ENCODE assay signal across 12 cellular contexts in genomic region chr3:101857279-101857678, GRCh38. TPM values are rescaled to one million over a fixed set of nuclear protein-coding genes. Genes with fewer than 3 reads are reported as not detected.
DNase-seq lines count a peak whose midpoint lies in the region; ATAC-seq and TF ChIP-seq lines count a peak whose summit lies in the region.
"Had no signal": no experiment of that assay in that cellular context is flagged by ENCODE, and none has a peak within 500 bp of the region (broad histone marks: within the 10 kb centered on the region; RNA-seq: fewer than 3 reads in every experiment).

No MANE protein-coding gene starts in this region.

- intact Hi-C loops in activated B cell treated with CpG ODN at 0.5 μM for 24 hours (cut with micrococcal nuclease), result no loop called here

- peaks cover 98% of the 10 kb centered on the region for H3K36me3 Mint-ChIP-seq in activated T-cell treated with anti-CD3 and anti-CD28 coated beads, Interleukin-2, amount 50 U/mL, for 24 hours (ENCODE audit: low read depth)
- H3K36me3 Mint-ChIP-seq in activated B cell treated with CpG ODN at 0.5 μM for 24 hours (ENCODE audit: low read depth), result peaks cover 98% of the 10 kb centered on the region
- H3K36me3 Mint-ChIP-seq in immature natural killer cell, result peaks cover 40 to 78% (median 72%) of the 10 kb centered on the region in 3 donors
- peaks cover 94% of the 10 kb centered on the region for H3K36me3 Mint-ChIP-seq in stimulated activated memory B cell treated with anti-CD40 and anti-IgM and Interleukin-4, amounts not matched to agents 10 μg/mL and 1 μg/mL and 100 μg/mL, for 72 hours

- H3K4me3 Mint-ChIP-seq in activated T-cell treated with anti-CD3 and anti-CD28 coated beads, Interleukin-2, amount 50 U/mL, for 24 hours, result no peak overlapping the region
- peak overlapping the region; percentile 55 for H3K4me3 Mint-ChIP-seq in activated B cell treated with CpG ODN at 0.5 μM for 24 hours
- peak overlapping the region in 1 of 5 donors; percentile 7 for H3K4me3 Mint-ChIP-seq in immature natural killer cell
- peak overlapping the region; percentile 59 for H3K4me3 Mint-ChIP-seq in stimulated activated memory B cell treated with anti-CD40 and anti-IgM and Interleukin-4, amounts not matched to agents 10 μg/mL and 1 μg/mL and 100 μg/mL, for 72 hours

- TF ChIP-seq CTCF in activated B cell treated with CpG ODN at 0.5 μM for 24 hours (IDR thresholded peaks at IDR 0.05), result no peak

- CTCF ChIA-PET in activated B cell treated with CpG ODN at 0.5 μM for 24 hours (lab: Charles Lee), result interaction anchor here (1.1 to 4.1 kb wide), 3 partner anchors 43 to 368 kb away, joined by 3 to 19 read pairs (median 5); no protein-coding TSS in a partner anchor

- DNase-seq in activated T-cell treated with anti-CD3 and anti-CD28 coated beads, Interleukin-2, amount 50 U/mL, for 24 hours, result no peak
- DNase-seq in activated T-cell treated with anti-CD3 and anti-CD28 coated beads, Interleukin-2, amount 50 U/mL, for 48 hours, result no peak
- no peak for DNase-seq in activated B cell treated with CpG ODN at 0.5 μM for 24 hours
- DNase-seq in immature natural killer cell, result no peak
- DNase-seq in HPDE6-E6E7 (ENCODE audit: extremely low spot score), result no peak
- DNase-seq: activated CD8-positive, alpha-beta memory T cell treated with anti-CD3 and anti-CD28 coated beads for 24 hours; MV-4-11; NCI-H2171 treated with DMSO at 0.1 percent for 48 hours; spleen had no signal

- H3K4me1 Mint-ChIP-seq in activated T-cell treated with anti-CD3 and anti-CD28 coated beads, Interleukin-2, amount 50 U/mL, for 24 hours (ENCODE audit: low read depth), result peaks cover 87% of the 10 kb centered on the region
- H3K4me1 Mint-ChIP-seq in activated B cell treated with CpG ODN at 0.5 μM for 24 hours (peaks cover 91% of the 10 kb centered on the region), immature natural killer cell (peaks cover 10 to 21% of the 10 kb centered on the region in 2 donors)
- peaks cover 75% of the 10 kb centered on the region for H3K4me1 Mint-ChIP-seq in stimulated activated memory B cell treated with anti-CD40 and anti-IgM and Interleukin-4, amounts not matched to agents 10 μg/mL and 1 μg/mL and 100 μg/mL, for 72 hours

- ATAC-seq in activated B cell treated with CpG ODN at 0.5 μM for 24 hours (ENCODE audit: low read depth) (no peak), GM21619 (IDR thresholded peaks at IDR 0.05; ENCODE audit: unreplicated experiment) (no peak), GM19397 (IDR thresholded peaks at IDR 0.05; ENCODE audit: unreplicated experiment) (no peak)
- no peak for ATAC-seq in stimulated activated memory B cell treated with anti-CD40 and anti-IgM and Interleukin-4, amounts not matched to agents 10 μg/mL and 1 μg/mL and 100 μg/mL, for 72 hours

- no peaks in the 10 kb centered on the region for H3K9me3 Mint-ChIP-seq in activated T-cell treated with anti-CD3 and anti-CD28 coated beads, Interleukin-2, amount 50 U/mL, for 24 hours
- no peaks in the 10 kb centered on the region for H3K9me3 Mint-ChIP-seq in activated B cell treated with CpG ODN at 0.5 μM for 24 hours
- no peaks in the 10 kb centered on the region for H3K9me3 Mint-ChIP-seq in immature natural killer cell
- no peaks in the 10 kb centered on the region for H3K9me3 Mint-ChIP-seq in stimulated activated memory B cell treated with anti-CD40 and anti-IgM and Interleukin-4, amounts not matched to agents 10 μg/mL and 1 μg/mL and 100 μg/mL, for 72 hours

- no peaks in the 10 kb centered on the region for H3K27me3 Mint-ChIP-seq in activated T-cell treated with anti-CD3 and anti-CD28 coated beads, Interleukin-2, amount 50 U/mL, for 24 hours
- H3K27me3 Mint-ChIP-seq in activated B cell treated with CpG ODN at 0.5 μM for 24 hours (no peaks in the 10 kb centered on the region), immature natural killer cell (ENCODE audit: low read depth in 3 of 3) (peaks cover 0 to 6% (median 0%) of the 10 kb centered on the region in 3 donors)
- H3K27me3 Mint-ChIP-seq in stimulated activated memory B cell treated with anti-CD40 and anti-IgM and Interleukin-4, amounts not matched to agents 10 μg/mL and 1 μg/mL and 100 μg/mL, for 72 hours, result no peaks in the 10 kb centered on the region

- POLR2A ChIA-PET in activated B cell treated with CpG ODN at 0.5 μM for 24 hours (lab: Charles Lee), result interaction anchor here (0.7 to 6.2 kb wide), 13 partner anchors 8 to 368 kb away, joined by 3 to 85 read pairs (median 6); no protein-coding TSS in a partner anchor

- H3K27ac Mint-ChIP-seq in activated T-cell treated with anti-CD3 and anti-CD28 coated beads, Interleukin-2, amount 50 U/mL, for 24 hours, result peak overlapping the region; percentile 23
- H3K27ac Mint-ChIP-seq in activated B cell treated with CpG ODN at 0.5 μM for 24 hours (peak overlapping the region; percentile 68), immature natural killer cell (peak overlapping the region in 4 of 6 donors; percentile 9 to 76 (median 41))
- peak overlapping the region; percentile 49 for H3K27ac Mint-ChIP-seq in stimulated activated memory B cell treated with anti-CD40 and anti-IgM and Interleukin-4, amounts not matched to agents 10 μg/mL and 1 μg/mL and 100 μg/mL, for 72 hours

RNA-seq across cellular contexts. Expression of gene NFKBIZ, which starts 8.0 kb away (rescaled TPM):
- 391 and 421 TPM in 2 replicates for total RNA-seq in activated B cell treated with CpG ODN at 0.5 μM for 24 hours
- polyA plus RNA-seq in immature natural killer cell, result 10 to 100 TPM; 10.5 to 12.1 (median 10.6) TPM
